Comparison of ENCODE assay signal across 1 cellular context in the genomic region with DNA sequence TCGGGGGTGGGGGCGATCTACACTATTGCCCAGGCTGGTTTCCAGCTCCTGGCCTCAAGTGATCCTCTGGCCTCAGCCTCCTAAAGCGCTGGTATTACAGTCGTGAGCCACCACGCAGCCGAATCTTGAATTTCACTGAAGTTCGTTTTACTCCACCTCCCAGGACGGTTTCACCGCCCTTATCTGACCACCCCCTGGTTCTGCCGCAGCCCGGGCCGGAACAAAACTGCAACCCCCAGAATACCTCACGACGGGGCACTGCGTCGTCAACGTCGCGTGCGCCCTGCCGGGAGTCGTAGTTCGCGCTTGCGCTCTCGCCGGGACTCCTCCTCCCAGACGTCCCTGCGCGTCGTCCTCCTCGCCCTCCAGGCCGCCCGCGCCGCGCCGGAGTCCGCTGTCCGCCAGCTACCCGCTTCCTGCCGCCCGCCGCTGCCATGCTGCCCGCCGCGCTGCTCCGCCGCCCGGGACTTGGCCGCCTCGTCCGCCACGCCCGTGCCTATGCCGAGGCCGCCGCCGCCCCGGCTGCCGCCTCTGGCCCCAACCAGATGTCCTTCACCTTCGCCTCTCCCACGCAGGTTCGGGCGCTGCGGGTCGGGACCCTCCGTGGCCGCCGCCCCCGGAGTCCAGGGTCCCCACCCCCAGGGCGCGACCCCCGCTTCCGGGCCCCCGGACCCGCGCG.
TF ChIP-seq lines count a peak whose summit lies in the region.

A gene (plus strand): TSS at position 335 of the 679 bp plus-strand sequence. CDS start 100 bp downstream, at position 435.

TF ChIP-seq in HepG2, 621 proteins besides CTCF, POLR2A, EP300 and RAD21 (continued from another document):
- TF ChIP-seq, protein P1, sequence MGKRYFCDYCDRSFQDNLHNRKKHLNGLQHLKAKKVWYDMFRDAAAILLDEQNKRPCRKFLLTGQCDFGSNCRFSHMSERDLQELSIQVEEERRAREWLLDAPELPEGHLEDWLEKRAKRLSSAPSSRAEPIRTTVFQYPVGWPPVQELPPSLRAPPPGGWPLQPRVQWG (CRISPR knock-in tag; IDR thresholded peaks at IDR 0.05; ENCODE audit: borderline replicate concordance, low read depth), result no peak
- TF ChIP-seq, protein P2, sequence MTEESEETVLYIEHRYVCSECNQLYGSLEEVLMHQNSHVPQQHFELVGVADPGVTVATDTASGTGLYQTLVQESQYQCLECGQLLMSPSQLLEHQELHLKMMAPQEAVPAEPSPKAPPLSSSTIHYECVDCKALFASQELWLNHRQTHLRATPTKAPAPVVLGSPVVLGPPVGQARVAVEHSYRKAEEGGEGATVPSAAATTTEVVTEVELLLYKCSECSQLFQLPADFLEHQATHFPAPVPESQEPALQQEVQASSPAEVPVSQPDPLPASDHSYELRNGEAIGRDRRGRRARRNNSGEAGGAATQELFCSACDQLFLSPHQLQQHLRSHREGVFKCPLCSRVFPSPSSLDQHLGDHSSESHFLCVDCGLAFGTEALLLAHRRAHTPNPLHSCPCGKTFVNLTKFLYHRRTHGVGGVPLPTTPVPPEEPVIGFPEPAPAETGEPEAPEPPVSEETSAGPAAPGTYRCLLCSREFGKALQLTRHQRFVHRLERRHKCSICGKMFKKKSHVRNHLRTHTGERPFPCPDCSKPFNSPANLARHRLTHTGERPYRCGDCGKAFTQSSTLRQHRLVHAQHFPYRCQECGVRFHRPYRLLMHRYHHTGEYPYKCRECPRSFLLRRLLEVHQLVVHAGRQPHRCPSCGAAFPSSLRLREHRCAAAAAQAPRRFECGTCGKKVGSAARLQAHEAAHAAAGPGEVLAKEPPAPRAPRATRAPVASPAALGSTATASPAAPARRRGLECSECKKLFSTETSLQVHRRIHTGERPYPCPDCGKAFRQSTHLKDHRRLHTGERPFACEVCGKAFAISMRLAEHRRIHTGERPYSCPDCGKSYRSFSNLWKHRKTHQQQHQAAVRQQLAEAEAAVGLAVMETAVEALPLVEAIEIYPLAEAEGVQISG (CRISPR knock-in tag; IDR thresholded peaks at IDR 0.05), result peak; percentile 95
- TF ChIP-seq PITX1 (CRISPR knock-in tag; IDR thresholded peaks at IDR 0.05) (0 out of 2 replicates have a peak, but pooled peaks have one; percentile 33), ELF1 (CRISPR knock-in tag; IDR thresholded peaks at IDR 0.05) (peak; percentile 81), HOXA7 (CRISPR knock-in tag; IDR thresholded peaks at IDR 0.05) (no peak), ZFAT (CRISPR knock-in tag; conservative IDR thresholded peaks at IDR 0.05) (no peak), ZNF781 (CRISPR knock-in tag; IDR thresholded peaks at IDR 0.05; ENCODE audit: borderline replicate concordance, not compliant biosample characterization) (no peak), STAT5B (CRISPR knock-in tag; IDR thresholded peaks at IDR 0.05) (no peak)
- TF ChIP-seq, protein P3, sequence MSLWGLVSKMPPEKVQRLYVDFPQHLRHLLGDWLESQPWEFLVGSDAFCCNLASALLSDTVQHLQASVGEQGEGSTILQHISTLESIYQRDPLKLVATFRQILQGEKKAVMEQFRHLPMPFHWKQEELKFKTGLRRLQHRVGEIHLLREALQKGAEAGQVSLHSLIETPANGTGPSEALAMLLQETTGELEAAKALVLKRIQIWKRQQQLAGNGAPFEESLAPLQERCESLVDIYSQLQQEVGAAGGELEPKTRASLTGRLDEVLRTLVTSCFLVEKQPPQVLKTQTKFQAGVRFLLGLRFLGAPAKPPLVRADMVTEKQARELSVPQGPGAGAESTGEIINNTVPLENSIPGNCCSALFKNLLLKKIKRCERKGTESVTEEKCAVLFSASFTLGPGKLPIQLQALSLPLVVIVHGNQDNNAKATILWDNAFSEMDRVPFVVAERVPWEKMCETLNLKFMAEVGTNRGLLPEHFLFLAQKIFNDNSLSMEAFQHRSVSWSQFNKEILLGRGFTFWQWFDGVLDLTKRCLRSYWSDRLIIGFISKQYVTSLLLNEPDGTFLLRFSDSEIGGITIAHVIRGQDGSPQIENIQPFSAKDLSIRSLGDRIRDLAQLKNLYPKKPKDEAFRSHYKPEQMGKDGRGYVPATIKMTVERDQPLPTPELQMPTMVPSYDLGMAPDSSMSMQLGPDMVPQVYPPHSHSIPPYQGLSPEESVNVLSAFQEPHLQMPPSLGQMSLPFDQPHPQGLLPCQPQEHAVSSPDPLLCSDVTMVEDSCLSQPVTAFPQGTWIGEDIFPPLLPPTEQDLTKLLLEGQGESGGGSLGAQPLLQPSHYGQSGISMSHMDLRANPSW (CRISPR knock-in tag; IDR thresholded peaks at IDR 0.05; ENCODE audit: borderline replicate concordance), result no peak
- TF ChIP-seq, protein P4, sequence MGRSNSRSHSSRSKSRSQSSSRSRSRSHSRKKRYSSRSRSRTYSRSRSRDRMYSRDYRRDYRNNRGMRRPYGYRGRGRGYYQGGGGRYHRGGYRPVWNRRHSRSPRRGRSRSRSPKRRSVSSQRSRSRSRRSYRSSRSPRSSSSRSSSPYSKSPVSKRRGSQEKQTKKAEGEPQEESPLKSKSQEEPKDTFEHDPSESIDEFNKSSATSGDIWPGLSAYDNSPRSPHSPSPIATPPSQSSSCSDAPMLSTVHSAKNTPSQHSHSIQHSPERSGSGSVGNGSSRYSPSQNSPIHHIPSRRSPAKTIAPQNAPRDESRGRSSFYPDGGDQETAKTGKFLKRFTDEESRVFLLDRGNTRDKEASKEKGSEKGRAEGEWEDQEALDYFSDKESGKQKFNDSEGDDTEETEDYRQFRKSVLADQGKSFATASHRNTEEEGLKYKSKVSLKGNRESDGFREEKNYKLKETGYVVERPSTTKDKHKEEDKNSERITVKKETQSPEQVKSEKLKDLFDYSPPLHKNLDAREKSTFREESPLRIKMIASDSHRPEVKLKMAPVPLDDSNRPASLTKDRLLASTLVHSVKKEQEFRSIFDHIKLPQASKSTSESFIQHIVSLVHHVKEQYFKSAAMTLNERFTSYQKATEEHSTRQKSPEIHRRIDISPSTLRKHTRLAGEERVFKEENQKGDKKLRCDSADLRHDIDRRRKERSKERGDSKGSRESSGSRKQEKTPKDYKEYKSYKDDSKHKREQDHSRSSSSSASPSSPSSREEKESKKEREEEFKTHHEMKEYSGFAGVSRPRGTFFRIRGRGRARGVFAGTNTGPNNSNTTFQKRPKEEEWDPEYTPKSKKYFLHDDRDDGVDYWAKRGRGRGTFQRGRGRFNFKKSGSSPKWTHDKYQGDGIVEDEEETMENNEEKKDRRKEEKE (IDR thresholded peaks at IDR 0.05), result no peak
- TF ChIP-seq, protein P5, sequence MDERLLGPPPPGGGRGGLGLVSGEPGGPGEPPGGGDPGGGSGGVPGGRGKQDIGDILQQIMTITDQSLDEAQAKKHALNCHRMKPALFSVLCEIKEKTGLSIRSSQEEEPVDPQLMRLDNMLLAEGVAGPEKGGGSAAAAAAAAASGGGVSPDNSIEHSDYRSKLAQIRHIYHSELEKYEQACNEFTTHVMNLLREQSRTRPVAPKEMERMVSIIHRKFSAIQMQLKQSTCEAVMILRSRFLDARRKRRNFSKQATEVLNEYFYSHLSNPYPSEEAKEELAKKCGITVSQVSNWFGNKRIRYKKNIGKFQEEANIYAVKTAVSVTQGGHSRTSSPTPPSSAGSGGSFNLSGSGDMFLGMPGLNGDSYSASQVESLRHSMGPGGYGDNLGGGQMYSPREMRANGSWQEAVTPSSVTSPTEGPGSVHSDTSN (CRISPR knock-in tag; IDR thresholded peaks at IDR 0.05), result no peak
